ENCODE assay signal across 1 cellular context in the genomic region with DNA sequence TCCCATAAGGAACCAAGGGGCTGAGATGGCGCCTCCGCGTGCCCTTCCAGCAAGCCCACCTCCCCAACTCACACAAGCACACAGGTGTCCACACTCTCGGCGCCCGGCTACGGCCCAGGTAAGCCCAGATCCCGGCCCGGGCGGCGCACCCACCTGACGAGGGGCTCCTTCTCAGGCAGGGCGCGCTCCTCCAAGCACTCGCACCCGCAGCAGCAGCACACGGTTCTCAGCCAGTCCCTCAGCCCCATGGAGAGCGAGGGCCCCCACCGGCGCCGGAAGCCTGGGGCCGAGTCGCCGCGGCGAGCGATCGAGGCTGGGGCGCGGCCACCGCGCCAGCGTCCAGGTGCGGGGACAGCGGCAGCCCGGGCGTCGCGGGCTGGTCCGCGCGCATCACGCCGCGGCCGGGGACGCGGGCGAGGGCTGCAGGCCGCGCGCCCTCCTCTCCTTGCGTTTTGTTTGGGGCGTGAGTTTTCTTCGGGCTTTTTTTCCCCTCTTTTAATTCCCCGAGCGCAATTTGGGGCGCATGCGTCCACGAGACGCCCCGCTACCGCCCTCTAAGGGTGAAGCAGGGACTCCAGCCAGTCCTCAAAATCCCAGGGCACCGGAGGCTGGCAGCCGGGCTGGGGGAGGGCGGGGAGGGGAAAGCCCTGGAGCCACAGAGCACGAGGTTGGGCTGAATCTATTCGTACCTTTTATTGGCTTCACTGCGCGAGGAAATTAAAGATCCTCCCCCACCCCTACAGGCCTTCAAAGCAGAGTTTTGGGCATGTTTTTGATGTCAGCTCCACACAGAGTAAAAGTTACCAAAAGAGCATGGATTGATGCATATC.
TF ChIP-seq lines count a peak whose summit lies in the region.

A gene with protein sequence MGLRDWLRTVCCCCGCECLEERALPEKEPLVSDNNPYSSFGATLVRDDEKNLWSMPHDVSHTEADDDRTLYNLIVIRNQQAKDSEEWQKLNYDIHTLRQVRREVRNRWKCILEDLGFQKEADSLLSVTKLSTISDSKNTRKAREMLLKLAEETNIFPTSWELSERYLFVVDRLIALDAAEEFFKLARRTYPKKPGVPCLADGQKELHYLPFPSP (minus strand): TSS at position 472 of the 830 bp plus-strand sequence. CDS start 224 bp downstream, at position 248.

TF ChIP-seq in HEK293, 187 proteins besides CTCF, POLR2A, EP300 and RAD21 (continued from another document and continues in another):
- TF ChIP-seq, protein P1, sequence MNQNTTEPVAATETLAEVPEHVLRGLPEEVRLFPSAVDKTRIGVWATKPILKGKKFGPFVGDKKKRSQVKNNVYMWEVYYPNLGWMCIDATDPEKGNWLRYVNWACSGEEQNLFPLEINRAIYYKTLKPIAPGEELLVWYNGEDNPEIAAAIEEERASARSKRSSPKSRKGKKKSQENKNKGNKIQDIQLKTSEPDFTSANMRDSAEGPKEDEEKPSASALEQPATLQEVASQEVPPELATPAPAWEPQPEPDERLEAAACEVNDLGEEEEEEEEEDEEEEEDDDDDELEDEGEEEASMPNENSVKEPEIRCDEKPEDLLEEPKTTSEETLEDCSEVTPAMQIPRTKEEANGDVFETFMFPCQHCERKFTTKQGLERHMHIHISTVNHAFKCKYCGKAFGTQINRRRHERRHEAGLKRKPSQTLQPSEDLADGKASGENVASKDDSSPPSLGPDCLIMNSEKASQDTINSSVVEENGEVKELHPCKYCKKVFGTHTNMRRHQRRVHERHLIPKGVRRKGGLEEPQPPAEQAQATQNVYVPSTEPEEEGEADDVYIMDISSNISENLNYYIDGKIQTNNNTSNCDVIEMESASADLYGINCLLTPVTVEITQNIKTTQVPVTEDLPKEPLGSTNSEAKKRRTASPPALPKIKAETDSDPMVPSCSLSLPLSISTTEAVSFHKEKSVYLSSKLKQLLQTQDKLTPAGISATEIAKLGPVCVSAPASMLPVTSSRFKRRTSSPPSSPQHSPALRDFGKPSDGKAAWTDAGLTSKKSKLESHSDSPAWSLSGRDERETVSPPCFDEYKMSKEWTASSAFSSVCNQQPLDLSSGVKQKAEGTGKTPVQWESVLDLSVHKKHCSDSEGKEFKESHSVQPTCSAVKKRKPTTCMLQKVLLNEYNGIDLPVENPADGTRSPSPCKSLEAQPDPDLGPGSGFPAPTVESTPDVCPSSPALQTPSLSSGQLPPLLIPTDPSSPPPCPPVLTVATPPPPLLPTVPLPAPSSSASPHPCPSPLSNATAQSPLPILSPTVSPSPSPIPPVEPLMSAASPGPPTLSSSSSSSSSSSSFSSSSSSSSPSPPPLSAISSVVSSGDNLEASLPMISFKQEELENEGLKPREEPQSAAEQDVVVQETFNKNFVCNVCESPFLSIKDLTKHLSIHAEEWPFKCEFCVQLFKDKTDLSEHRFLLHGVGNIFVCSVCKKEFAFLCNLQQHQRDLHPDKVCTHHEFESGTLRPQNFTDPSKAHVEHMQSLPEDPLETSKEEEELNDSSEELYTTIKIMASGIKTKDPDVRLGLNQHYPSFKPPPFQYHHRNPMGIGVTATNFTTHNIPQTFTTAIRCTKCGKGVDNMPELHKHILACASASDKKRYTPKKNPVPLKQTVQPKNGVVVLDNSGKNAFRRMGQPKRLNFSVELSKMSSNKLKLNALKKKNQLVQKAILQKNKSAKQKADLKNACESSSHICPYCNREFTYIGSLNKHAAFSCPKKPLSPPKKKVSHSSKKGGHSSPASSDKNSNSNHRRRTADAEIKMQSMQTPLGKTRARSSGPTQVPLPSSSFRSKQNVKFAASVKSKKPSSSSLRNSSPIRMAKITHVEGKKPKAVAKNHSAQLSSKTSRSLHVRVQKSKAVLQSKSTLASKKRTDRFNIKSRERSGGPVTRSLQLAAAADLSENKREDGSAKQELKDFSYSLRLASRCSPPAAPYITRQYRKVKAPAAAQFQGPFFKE (tag by site-specific recombination; IDR thresholded peaks at IDR 0.05; ENCODE audit: borderline replicate concordance), result no peak
- no peak for TF ChIP-seq ZNF37A (tag by site-specific recombination; IDR thresholded peaks at IDR 0.05)
- TF ChIP-seq, protein P2, sequence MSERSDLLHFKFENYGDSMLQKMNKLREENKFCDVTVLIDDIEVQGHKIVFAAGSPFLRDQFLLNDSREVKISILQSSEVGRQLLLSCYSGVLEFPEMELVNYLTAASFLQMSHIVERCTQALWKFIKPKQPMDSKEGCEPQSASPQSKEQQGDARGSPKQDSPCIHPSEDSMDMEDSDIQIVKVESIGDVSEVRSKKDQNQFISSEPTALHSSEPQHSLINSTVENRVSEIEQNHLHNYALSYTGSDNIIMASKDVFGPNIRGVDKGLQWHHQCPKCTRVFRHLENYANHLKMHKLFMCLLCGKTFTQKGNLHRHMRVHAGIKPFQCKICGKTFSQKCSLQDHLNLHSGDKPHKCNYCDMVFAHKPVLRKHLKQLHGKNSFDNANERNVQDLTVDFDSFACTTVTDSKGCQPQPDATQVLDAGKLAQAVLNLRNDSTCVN (tag by site-specific recombination; optimal IDR thresholded peaks at IDR 0.05), result peak; percentile 70
- peak; percentile 25; the same call in 1 of the 2 replicates for TF ChIP-seq ZIC2 (tag by site-specific recombination; IDR thresholded peaks at IDR 0.05)
- TF ChIP-seq ZNF747 (tag by site-specific recombination; IDR thresholded peaks at IDR 0.05), result no peak
- TF ChIP-seq, protein P3, sequence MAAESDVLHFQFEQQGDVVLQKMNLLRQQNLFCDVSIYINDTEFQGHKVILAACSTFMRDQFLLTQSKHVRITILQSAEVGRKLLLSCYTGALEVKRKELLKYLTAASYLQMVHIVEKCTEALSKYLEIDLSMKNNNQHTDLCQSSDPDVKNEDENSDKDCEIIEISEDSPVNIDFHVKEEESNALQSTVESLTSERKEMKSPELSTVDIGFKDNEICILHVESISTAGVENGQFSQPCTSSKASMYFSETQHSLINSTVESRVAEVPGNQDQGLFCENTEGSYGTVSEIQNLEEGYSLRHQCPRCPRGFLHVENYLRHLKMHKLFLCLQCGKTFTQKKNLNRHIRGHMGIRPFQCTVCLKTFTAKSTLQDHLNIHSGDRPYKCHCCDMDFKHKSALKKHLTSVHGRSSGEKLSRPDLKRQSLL (tag by site-specific recombination; IDR thresholded peaks at IDR 0.05), result 0 out of 2 replicates have a peak, but pooled peaks have one; percentile 45
- TF ChIP-seq SCRT2 (tag by site-specific recombination; IDR thresholded peaks at IDR 0.05), result peak; percentile 70
- TF ChIP-seq BCL11B (tag by site-specific recombination; IDR thresholded peaks at IDR 0.05; ENCODE audit: low read depth), result no peak
- TF ChIP-seq ZNF792 (tag by site-specific recombination; IDR thresholded peaks at IDR 0.05), result no peak
- TF ChIP-seq ZNF626 (tag by site-specific recombination; IDR thresholded peaks at IDR 0.05), result no peak
- no peak for TF ChIP-seq BCL11A (tag by site-specific recombination; IDR thresholded peaks at IDR 0.05; ENCODE audit: low read depth)
- TF ChIP-seq MZF1 (tag by site-specific recombination; IDR thresholded peaks at IDR 0.05; ENCODE audit: borderline replicate concordance), result no peak
- no peak for TF ChIP-seq ZNF596 (tag by site-specific recombination; IDR thresholded peaks at IDR 0.05)
- TF ChIP-seq ZNF292 (tag by site-specific recombination; IDR thresholded peaks at IDR 0.05; ENCODE audit: borderline replicate concordance, low read depth), result no peak
- TF ChIP-seq GLIS2 (tag by site-specific recombination; IDR thresholded peaks at IDR 0.05), result peak; percentile 37; the same call in 1 of the 2 replicates
- no peak for TF ChIP-seq KLF10 (tag by site-specific recombination; IDR thresholded peaks at IDR 0.05)
- TF ChIP-seq ZNF114 (tag by site-specific recombination; IDR thresholded peaks at IDR 0.05), result no peak
- TF ChIP-seq, protein P4, sequence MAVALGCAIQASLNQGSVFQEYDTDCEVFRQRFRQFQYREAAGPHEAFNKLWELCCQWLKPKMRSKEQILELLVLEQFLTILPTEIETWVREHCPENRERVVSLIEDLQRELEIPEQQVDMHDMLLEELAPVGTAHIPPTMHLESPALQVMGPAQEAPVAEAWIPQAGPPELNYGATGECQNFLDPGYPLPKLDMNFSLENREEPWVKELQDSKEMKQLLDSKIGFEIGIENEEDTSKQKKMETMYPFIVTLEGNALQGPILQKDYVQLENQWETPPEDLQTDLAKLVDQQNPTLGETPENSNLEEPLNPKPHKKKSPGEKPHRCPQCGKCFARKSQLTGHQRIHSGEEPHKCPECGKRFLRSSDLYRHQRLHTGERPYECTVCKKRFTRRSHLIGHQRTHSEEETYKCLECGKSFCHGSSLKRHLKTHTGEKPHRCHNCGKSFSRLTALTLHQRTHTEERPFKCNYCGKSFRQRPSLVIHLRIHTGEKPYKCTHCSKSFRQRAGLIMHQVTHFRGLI (tag by site-specific recombination; IDR thresholded peaks at IDR 0.05), result peak; percentile 91
- TF ChIP-seq ZSCAN30 (tag by site-specific recombination; IDR thresholded peaks at IDR 0.05), result peak; percentile 31; the same call in 1 of the 2 replicates
- TF ChIP-seq, protein P5, sequence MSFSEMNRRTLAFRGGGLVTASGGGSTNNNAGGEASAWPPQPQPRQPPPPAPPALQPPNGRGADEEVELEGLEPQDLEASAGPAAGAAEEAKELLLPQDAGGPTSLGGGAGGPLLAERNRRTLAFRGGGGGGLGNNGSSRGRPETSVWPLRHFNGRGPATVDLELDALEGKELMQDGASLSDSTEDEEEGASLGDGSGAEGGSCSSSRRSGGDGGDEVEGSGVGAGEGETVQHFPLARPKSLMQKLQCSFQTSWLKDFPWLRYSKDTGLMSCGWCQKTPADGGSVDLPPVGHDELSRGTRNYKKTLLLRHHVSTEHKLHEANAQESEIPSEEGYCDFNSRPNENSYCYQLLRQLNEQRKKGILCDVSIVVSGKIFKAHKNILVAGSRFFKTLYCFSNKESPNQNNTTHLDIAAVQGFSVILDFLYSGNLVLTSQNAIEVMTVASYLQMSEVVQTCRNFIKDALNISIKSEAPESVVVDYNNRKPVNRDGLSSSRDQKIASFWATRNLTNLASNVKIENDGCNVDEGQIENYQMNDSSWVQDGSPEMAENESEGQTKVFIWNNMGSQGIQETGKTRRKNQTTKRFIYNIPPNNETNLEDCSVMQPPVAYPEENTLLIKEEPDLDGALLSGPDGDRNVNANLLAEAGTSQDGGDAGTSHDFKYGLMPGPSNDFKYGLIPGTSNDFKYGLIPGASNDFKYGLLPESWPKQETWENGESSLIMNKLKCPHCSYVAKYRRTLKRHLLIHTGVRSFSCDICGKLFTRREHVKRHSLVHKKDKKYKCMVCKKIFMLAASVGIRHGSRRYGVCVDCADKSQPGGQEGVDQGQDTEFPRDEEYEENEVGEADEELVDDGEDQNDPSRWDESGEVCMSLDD (tag by site-specific recombination; IDR thresholded peaks at IDR 0.05), result no peak
- no peak for TF ChIP-seq ZNF350 (tag by site-specific recombination; IDR thresholded peaks at IDR 0.05)
- TF ChIP-seq ZNF274 (IDR thresholded peaks at IDR 0.05; ENCODE audit: low read length), result no peak
- no peak for TF ChIP-seq ZNF274 (tag by site-specific recombination; IDR thresholded peaks at IDR 0.05; ENCODE audit: borderline replicate concordance)
- TF ChIP-seq ZNF335 (tag by site-specific recombination; conservative IDR thresholded peaks at IDR 0.05), result peak; percentile 53; the same call in 1 of the 2 replicates
- TF ChIP-seq ZNF791 (tag by site-specific recombination; IDR thresholded peaks at IDR 0.05), result no peak
- no peak for TF ChIP-seq ZNF629 (tag by site-specific recombination; IDR thresholded peaks at IDR 0.05)
- TF ChIP-seq, protein P6, sequence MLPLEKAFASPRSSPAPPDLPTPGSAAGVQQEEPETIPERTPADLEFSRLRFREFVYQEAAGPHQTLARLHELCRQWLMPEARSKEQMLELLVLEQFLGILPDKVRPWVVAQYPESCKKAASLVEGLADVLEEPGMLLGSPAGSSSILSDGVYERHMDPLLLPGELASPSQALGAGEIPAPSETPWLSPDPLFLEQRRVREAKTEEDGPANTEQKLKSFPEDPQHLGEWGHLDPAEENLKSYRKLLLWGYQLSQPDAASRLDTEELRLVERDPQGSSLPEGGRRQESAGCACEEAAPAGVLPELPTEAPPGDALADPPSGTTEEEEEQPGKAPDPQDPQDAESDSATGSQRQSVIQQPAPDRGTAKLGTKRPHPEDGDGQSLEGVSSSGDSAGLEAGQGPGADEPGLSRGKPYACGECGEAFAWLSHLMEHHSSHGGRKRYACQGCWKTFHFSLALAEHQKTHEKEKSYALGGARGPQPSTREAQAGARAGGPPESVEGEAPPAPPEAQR (tag by site-specific recombination; IDR thresholded peaks at IDR 0.05), result no peak
- peak; percentile 79 for TF ChIP-seq ZBTB8A (tag by site-specific recombination; IDR thresholded peaks at IDR 0.05)
- TF ChIP-seq ZNF341 (tag by site-specific recombination; IDR thresholded peaks at IDR 0.05; ENCODE audit: low read depth), result peak; percentile 81
- no peak for TF ChIP-seq ZNF555 (tag by site-specific recombination; conservative IDR thresholded peaks at IDR 0.05)
- no peak for TF ChIP-seq KLF1 (tag by site-specific recombination; IDR thresholded peaks at IDR 0.05)
- TF ChIP-seq, protein P7, sequence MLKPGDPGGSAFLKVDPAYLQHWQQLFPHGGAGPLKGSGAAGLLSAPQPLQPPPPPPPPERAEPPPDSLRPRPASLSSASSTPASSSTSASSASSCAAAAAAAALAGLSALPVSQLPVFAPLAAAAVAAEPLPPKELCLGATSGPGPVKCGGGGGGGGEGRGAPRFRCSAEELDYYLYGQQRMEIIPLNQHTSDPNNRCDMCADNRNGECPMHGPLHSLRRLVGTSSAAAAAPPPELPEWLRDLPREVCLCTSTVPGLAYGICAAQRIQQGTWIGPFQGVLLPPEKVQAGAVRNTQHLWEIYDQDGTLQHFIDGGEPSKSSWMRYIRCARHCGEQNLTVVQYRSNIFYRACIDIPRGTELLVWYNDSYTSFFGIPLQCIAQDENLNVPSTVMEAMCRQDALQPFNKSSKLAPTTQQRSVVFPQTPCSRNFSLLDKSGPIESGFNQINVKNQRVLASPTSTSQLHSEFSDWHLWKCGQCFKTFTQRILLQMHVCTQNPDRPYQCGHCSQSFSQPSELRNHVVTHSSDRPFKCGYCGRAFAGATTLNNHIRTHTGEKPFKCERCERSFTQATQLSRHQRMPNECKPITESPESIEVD (tag by site-specific recombination; IDR thresholded peaks at IDR 0.05), result no peak
- TF ChIP-seq ZNF623 (tag by site-specific recombination; IDR thresholded peaks at IDR 0.05), result no peak
- TF ChIP-seq, protein P8, sequence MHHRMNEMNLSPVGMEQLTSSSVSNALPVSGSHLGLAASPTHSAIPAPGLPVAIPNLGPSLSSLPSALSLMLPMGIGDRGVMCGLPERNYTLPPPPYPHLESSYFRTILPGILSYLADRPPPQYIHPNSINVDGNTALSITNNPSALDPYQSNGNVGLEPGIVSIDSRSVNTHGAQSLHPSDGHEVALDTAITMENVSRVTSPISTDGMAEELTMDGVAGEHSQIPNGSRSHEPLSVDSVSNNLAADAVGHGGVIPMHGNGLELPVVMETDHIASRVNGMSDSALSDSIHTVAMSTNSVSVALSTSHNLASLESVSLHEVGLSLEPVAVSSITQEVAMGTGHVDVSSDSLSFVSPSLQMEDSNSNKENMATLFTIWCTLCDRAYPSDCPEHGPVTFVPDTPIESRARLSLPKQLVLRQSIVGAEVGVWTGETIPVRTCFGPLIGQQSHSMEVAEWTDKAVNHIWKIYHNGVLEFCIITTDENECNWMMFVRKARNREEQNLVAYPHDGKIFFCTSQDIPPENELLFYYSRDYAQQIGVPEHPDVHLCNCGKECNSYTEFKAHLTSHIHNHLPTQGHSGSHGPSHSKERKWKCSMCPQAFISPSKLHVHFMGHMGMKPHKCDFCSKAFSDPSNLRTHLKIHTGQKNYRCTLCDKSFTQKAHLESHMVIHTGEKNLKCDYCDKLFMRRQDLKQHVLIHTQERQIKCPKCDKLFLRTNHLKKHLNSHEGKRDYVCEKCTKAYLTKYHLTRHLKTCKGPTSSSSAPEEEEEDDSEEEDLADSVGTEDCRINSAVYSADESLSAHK (tag by site-specific recombination; IDR thresholded peaks at IDR 0.05), result no peak
- TF ChIP-seq ZNF473 (tag by site-specific recombination; IDR thresholded peaks at IDR 0.05), result no peak
- TF ChIP-seq ZNF785 (tag by site-specific recombination; IDR thresholded peaks at IDR 0.05), result no peak
- no peak for TF ChIP-seq ZNF174 (tag by site-specific recombination; IDR thresholded peaks at IDR 0.05)
- no peak for TF ChIP-seq ZNF302 (tag by site-specific recombination; IDR thresholded peaks at IDR 0.05; ENCODE audit: low read depth)
